20 cellular contexts compared by ENCODE assay signal in genomic region chr6:53394704-53395103, GRCh38.
"Had no signal": no experiment of that assay in that cellular context is flagged by ENCODE, and none has a peak within 500 bp of the region (broad histone marks: within the 10 kb centered on the region; RNA-seq: fewer than 3 reads in every experiment).

No MANE protein-coding gene starts in this region.

- ATAC-seq: gastrocnemius medialis, heart right ventricle, left cardiac atrium, left lung, left ventricle myocardium superior, lower lobe of right lung, mucosa of descending colon had no signal

- H3K4me3 ChIP-seq: colonic mucosa, esophagus muscularis mucosa, gastrocnemius medialis, heart right ventricle, left lung, lower lobe of right lung, mucosa of descending colon had no signal

- FAIRE-seq: endothelial cell of umbilical vein, islet of Langerhans, keratinocyte had no signal

- H3K27me3 ChIP-seq: colonic mucosa, esophagus muscularis mucosa, gastrocnemius medialis, heart right ventricle, left lung had no signal

- DNase-seq: colonic mucosa; cortex of kidney; effector CD8-positive, alpha-beta T cell; foreskin melanocyte; gastrocnemius medialis; glutamatergic neuron; head of caudate nucleus; heart right ventricle; hippocampal formation; left cardiac atrium; left lung; left ventricle myocardium superior; lower lobe of right lung; mesenchymal stem cell; mucosa of descending colon; naive B cell had no signal

- H3K36me3 ChIP-seq: colonic mucosa, esophagus muscularis mucosa, gastrocnemius medialis, heart right ventricle, left lung, lower lobe of right lung had no signal

- H3K4me1 ChIP-seq: colonic mucosa, gastrocnemius medialis, left lung, lower lobe of right lung had no signal

- H3K9me3 ChIP-seq: colonic mucosa, esophagus muscularis mucosa, gastrocnemius medialis, heart right ventricle, left lung, lower lobe of right lung, mucosa of descending colon had no signal

- H3K27ac ChIP-seq: colonic mucosa, esophagus muscularis mucosa, gastrocnemius medialis, heart right ventricle, left lung, lower lobe of right lung had no signal
